Comparison of ENCODE assay signal across 1 cellular context in the genomic region with DNA sequence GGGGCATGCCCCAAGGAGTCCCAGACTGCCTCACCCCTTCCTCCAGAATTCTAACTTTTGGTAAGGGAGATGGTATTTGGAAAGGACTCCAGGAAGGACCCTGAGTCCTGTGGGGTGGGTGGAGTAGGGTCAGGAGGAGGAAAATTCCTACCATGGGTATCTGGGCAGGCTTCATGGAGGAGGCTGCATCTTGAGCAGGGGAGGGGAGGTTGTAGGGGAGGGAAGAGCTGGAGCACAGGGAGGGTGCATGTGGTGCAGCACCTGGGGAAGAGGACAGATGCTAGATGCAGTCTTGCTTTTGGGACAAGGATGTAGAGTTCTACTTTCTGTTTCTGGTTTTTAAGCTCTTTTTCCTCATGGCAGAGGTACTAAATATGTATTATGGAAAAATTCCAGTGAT.
TF ChIP-seq lines count a peak whose summit lies in the region.

No MANE protein-coding gene starts in this region.

TF ChIP-seq in liver, 16 proteins besides CTCF, POLR2A, EP300 and RAD21 (continued from another document):
- TF ChIP-seq REST (IDR thresholded peaks at IDR 0.05) (no peak), GABPA (IDR thresholded peaks at IDR 0.05 in 1 of 2, conservative IDR thresholded peaks at IDR 0.05 in 1 of 2) (no peak), NR2F2 (IDR thresholded peaks at IDR 0.05) (no peak), ZBTB33 (IDR thresholded peaks at IDR 0.05) (no peak), YY1 (IDR thresholded peaks at IDR 0.05) (no peak)
